9 cellular contexts compared by ENCODE assay signal in genomic region chr22:32745251-32745995, GRCh38. TPM values are rescaled to one million over a fixed set of nuclear protein-coding genes. Genes with fewer than 3 reads are reported as not detected.
DNase-seq lines count a peak whose midpoint lies in the region; ATAC-seq and TF ChIP-seq lines count a peak whose summit lies in the region.
"Had no signal": no experiment of that assay in that cellular context is flagged by ENCODE, and none has a peak within 500 bp of the region (broad histone marks: within the 10 kb centered on the region; RNA-seq: fewer than 3 reads in every experiment).

No MANE protein-coding gene starts in this region.

- no peaks in the 10 kb centered on the region for H4K20me1 ChIP-seq in PC-3 (ENCODE audit: low read length)

- no TSS peak for BruUV-seq in PC-3 (replicated peaks; lab: Mats Ljungman, UMichigan)

- H3K9ac ChIP-seq in PC-3 (ENCODE audit: low read length) = no peak overlapping the region

- ATAC-seq in PC-3 = no peak
- ATAC-seq in HG03457 (IDR thresholded peaks at IDR 0.05; ENCODE audit: unreplicated experiment) = no peak
- no peak for ATAC-seq in GM18511 (IDR thresholded peaks at IDR 0.05; ENCODE audit: unreplicated experiment)

- H3K9me2 ChIP-seq in PC-3 (replicated peaks; ENCODE audit: low read length) = no peaks in the 10 kb centered on the region

- no peak overlapping the region for H3K4me2 ChIP-seq in PC-3 (ENCODE audit: low read length)

- H3F3A ChIP-seq in PC-3 (ENCODE audit: low read length, unreplicated experiment) = no peaks in the 10 kb centered on the region

- H3K79me2 ChIP-seq in PC-3 (ENCODE audit: low read length) = no peaks in the 10 kb centered on the region

- H2AFZ ChIP-seq in PC-3 (ENCODE audit: low read length) = no peak overlapping the region

- TF ChIP-seq CTCF in PC-3 (conservative IDR thresholded peaks at IDR 0.05; ENCODE audit: low read depth, low read length) = no peak

- H3K27me3 ChIP-seq in PC-3 (ENCODE audit: low read length) = no peaks in the 10 kb centered on the region

- H3K36me3 ChIP-seq in PC-3 (ENCODE audit: low read depth, low read length) = no peaks in the 10 kb centered on the region

- H3K27ac ChIP-seq in PC-3 (ENCODE audit: low read length) = no peak overlapping the region
- H3K27ac ChIP-seq: SK-N-MC had no signal

- H3K9me3 ChIP-seq in PC-3 (ENCODE audit: low read length) = no peaks in the 10 kb centered on the region

- intact Hi-C loops in PC-3 (cut with micrococcal nuclease) = no loop called here

- no peaks in the 10 kb centered on the region for H3K4me1 ChIP-seq in PC-3 (ENCODE audit: insufficient read depth, low read length)

- POLR2A ChIA-PET in PC-3 (lab: Charles Lee; ENCODE audit: unreplicated experiment) = no interaction called here

- CTCF ChIA-PET in PC-3 (lab: Charles Lee) = no interaction called here

- H3K4me3 ChIP-seq in PC-3 (ENCODE audit: low read length) = no peak overlapping the region
- H3K4me3 ChIP-seq: SK-N-MC had no signal

- DNase-seq in AG08395 (ENCODE audit: low spot score) (peak; percentile 66), PC-3 (peak; percentile 2), fibroblast of peridontal ligament (ENCODE audit: extremely low read depth) (peak; percentile 42), mucosa of gallbladder (ENCODE audit: low spot score) (peak; percentile 37), putamen (ENCODE audit: low spot score) (no peak), Kasumi-1 (lab: John Stamatoyannopoulos, UW) (no peak)

RNA-seq across cellular contexts. Expression of gene TIMP3, which starts 56.1 kb away (rescaled TPM):
- total RNA-seq in PC-3 (2014; rRNA removed) = 0.12 TPM in 1 of 2 replicates, not detected in the other
- total RNA-seq in mucosa of gallbladder = 180 TPM

Comparison
In these comparisons a context has a peak if more than half of its experiments do, and no peak if none do; other contexts are left out.
1. DNase-seq: peak in AG08395 (single experiment), PC-3 (single experiment), fibroblast of peridontal ligament (single experiment) and mucosa of gallbladder (single experiment); none in putamen (single experiment) and Kasumi-1 (0 of 2).
2. RNA of gene TIMP3, which starts 56.1 kb away (total RNA-seq): 180 TPM in mucosa of gallbladder (single experiment); 0.12 TPM in PC-3; every median in the first group is over 100 times any median in the second.